ENCODE assay signal across 23 cellular contexts in the genomic region with DNA sequence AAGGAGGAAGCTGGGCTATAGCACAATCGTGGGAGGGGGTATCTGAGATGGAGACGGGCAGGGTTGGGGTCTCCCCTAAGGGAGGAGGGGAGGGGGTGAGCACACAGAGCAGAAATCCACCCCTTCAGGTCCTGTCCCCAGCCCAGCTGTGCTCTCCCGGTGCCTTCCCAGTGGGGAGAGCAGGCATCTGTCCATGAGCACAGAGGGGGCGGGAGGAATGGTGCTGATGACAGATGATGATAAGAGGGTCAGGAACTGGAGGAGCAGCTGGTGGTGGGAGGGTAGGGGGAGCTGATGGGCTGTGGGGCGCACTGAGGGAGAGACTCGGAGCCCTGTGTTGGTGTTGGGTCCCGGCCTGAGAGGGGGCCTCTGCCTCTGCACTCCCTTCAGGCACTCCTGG. TPM values are rescaled to one million over a fixed set of nuclear protein-coding genes. Genes with fewer than 3 reads are reported as not detected.
DNase-seq lines count a peak whose midpoint lies in the region; ATAC-seq lines count a peak whose summit lies in the region.
"Had no signal": no experiment of that assay in that cellular context is flagged by ENCODE, and none has a peak within 500 bp of the region (broad histone marks: within the 10 kb centered on the region; RNA-seq: fewer than 3 reads in every experiment).

No MANE protein-coding gene starts in this region.

- no peaks in the 10 kb centered on the region for H3K79me1 ChIP-seq in trophoblast cell (ENCODE audit: low read length)

- H3K18ac ChIP-seq in trophoblast cell (ENCODE audit: low read length) = no peak overlapping the region

- no peak overlapping the region for H3K4me3 ChIP-seq in trophoblast cell (ENCODE audit: low read depth, low read length)
- H3K4me3 ChIP-seq: MG63, PC-9 had no signal

- no peak overlapping the region for H3K4me3 Mint-ChIP-seq in stimulated activated naive CD8-positive, alpha-beta T cell treated with anti-CD3 and anti-CD28 coated beads, Interleukin-15, amount 100 ng/mL, for 72 hours
- H3K4me3 Mint-ChIP-seq: IgD-negative memory B cell; T-helper 1 cell treated with Interleukin-12 subunit alpha and Interleukin-12 subunit beta and Interleukin-4 antibody, amounts not matched to agents 30 μg/mL and 1 μg/mL, for 36 hours had no signal

- no peaks in the 10 kb centered on the region for H3K36me3 ChIP-seq in trophoblast cell (ENCODE audit: control insufficient read depth in 1 of 2, insufficient read depth in 2 of 2, low read length in 2 of 2)
- H3K36me3 ChIP-seq: MG63 had no signal

- peaks cover 13% of the 10 kb centered on the region for H3K27me3 Mint-ChIP-seq in stimulated activated naive CD8-positive, alpha-beta T cell treated with anti-CD3 and anti-CD28 coated beads, Interleukin-15, amount 100 ng/mL, for 72 hours

- no peak overlapping the region for H2BK5ac ChIP-seq in trophoblast cell (ENCODE audit: low read depth, low read length, poor library complexity)

- no peak overlapping the region for H2AFZ ChIP-seq in trophoblast cell (ENCODE audit: insufficient read depth, low read length, poor library complexity)
- H2AFZ ChIP-seq: PC-9 had no signal

- H3K23ac ChIP-seq in trophoblast cell (ENCODE audit: low read length) = no peak overlapping the region

- H3K4me1 Mint-ChIP-seq in stimulated activated naive CD8-positive, alpha-beta T cell treated with anti-CD3 and anti-CD28 coated beads, Interleukin-15, amount 100 ng/mL, for 72 hours = peaks cover 6% of the 10 kb centered on the region
- H3K4me1 Mint-ChIP-seq: CD8-positive, alpha-beta memory T cell; IgD-negative memory B cell had no signal

- H4K91ac ChIP-seq in trophoblast cell (ENCODE audit: low read depth, low read length) = no peak overlapping the region

- H4K12ac ChIP-seq in trophoblast cell (ENCODE audit: low read depth, low read length) = no peak overlapping the region

- H2BK12ac ChIP-seq in trophoblast cell (ENCODE audit: low read length) = no peak overlapping the region

- H3K4me2 ChIP-seq in trophoblast cell (ENCODE audit: low read length) = no peak overlapping the region
- H3K4me2 ChIP-seq: PC-9 had no signal

- H3K14ac ChIP-seq in trophoblast cell (ENCODE audit: low read length) = no peak overlapping the region

- DNase-seq in DMS 273 treated with DMSO at 0.1 percent for 48 hours (lab: John Stamatoyannopoulos, UW) (peak; percentile 92), NCI-H1694 treated with DMSO at 0.1 percent for 48 hours (lab: John Stamatoyannopoulos, UW) (peak; percentile 79), NCI-H82 treated with DMSO at 0.1 percent for 48 hours (lab: John Stamatoyannopoulos, UW; ENCODE audit: unreplicated experiment) (peak; percentile 51), left kidney (ENCODE audit: low read depth, low spot score) (peak; percentile 28), trophoblast cell (no peak), AG08396 (ENCODE audit: low spot score) (no peak)
- no peak for DNase-seq in stimulated activated naive CD8-positive, alpha-beta T cell treated with anti-CD3 and anti-CD28 coated beads, Interleukin-15, amount 100 ng/mL, for 72 hours
- DNase-seq: C1 segment of cervical spinal cord; Calu3; CD8-positive, alpha-beta memory T cell; DMS53; GDM1; MG63; NCI-H1436; NCI-H2081; NCI-H226; NCI-H510A treated with DMSO at 0.1 percent for 48 hours; PC-9; SIG-M5; T1000 had no signal

- H3K9ac ChIP-seq in trophoblast cell (ENCODE audit: low read length) = no peak overlapping the region

- ATAC-seq in stimulated activated naive CD8-positive, alpha-beta T cell treated with anti-CD3 and anti-CD28 coated beads, Interleukin-15, amount 100 ng/mL, for 72 hours = no peak
- ATAC-seq: HCT116 had no signal

- no peaks in the 10 kb centered on the region for H3K9me3 ChIP-seq in trophoblast cell (ENCODE audit: insufficient read depth, low read depth, low read length)
- H3K9me3 ChIP-seq: MG63 had no signal

- H3K4ac ChIP-seq in trophoblast cell (ENCODE audit: low read depth, low read length) = no peak overlapping the region

- no peak overlapping the region for H3K27ac ChIP-seq in trophoblast cell (ENCODE audit: low read depth, low read length)
- H3K27ac ChIP-seq: PC-9 had no signal

- no peak overlapping the region for H4K8ac ChIP-seq in trophoblast cell (ENCODE audit: low read depth, low read length)

- peak overlapping the region in 1 of 2 donors; percentile 61 for H3K27ac Mint-ChIP-seq in stimulated activated naive CD8-positive, alpha-beta T cell treated with anti-CD3 and anti-CD28 coated beads, Interleukin-15, amount 100 ng/mL, for 72 hours
- H3K27ac Mint-ChIP-seq: CD8-positive, alpha-beta memory T cell; IgD-negative memory B cell; T-helper 1 cell treated with Interleukin-12 subunit alpha and Interleukin-12 subunit beta and Interleukin-4 antibody, amounts not matched to agents 30 μg/mL and 1 μg/mL, for 36 hours had no signal

- no peaks in the 10 kb centered on the region for H3K9me3 Mint-ChIP-seq in stimulated activated naive CD8-positive, alpha-beta T cell treated with anti-CD3 and anti-CD28 coated beads, Interleukin-15, amount 100 ng/mL, for 72 hours
- H3K9me3 Mint-ChIP-seq: CD8-positive, alpha-beta memory T cell; IgD-negative memory B cell; T-helper 1 cell treated with Interleukin-12 subunit alpha and Interleukin-12 subunit beta and Interleukin-4 antibody, amounts not matched to agents 30 μg/mL and 1 μg/mL, for 36 hours had no signal

- H2AK5ac ChIP-seq in trophoblast cell (ENCODE audit: low read length) = no peak overlapping the region

- H3K79me2 ChIP-seq in trophoblast cell (ENCODE audit: control insufficient read depth, insufficient read depth, low read length, poor library complexity) = no peaks in the 10 kb centered on the region

- WGBS in trophoblast cell (ENCODE audit: extremely low coverage, insufficient coverage, insufficient read length) = no CpG with 5 or more reads among the region's 7 CpGs

- no peak overlapping the region for H2BK120ac ChIP-seq in trophoblast cell (ENCODE audit: insufficient read depth, low read length, poor library complexity)

- no peaks in the 10 kb centered on the region for H3K4me1 ChIP-seq in trophoblast cell (ENCODE audit: control insufficient read depth in 1 of 2, insufficient read depth in 2 of 2, low read length in 2 of 2)

- no peaks in the 10 kb centered on the region for H3K27me3 ChIP-seq in trophoblast cell (ENCODE audit: insufficient read depth, low read length)
- H3K27me3 ChIP-seq: MG63 had no signal

RNA-seq across cellular contexts. Expression of a gene that starts 8.6 kb away (rescaled TPM):
- polyA plus RNA-seq in trophoblast cell (2013) = 2.6 and 2.8 TPM in 2 replicates
- polyA plus RNA-seq: CD8-positive, alpha-beta memory T cell; IgD-negative memory B cell had no signal

RNA-seq across cellular contexts. Expression of a gene that starts 31.3 kb away (rescaled TPM):
- 47.2 and 52.2 TPM in 2 replicates for polyA plus RNA-seq in trophoblast cell (2013)
- polyA plus RNA-seq: CD8-positive, alpha-beta memory T cell; IgD-negative memory B cell had no signal

RNA-seq across cellular contexts. Expression of a gene that starts 55.7 kb away (rescaled TPM):
- 20.9 and 21.1 TPM in 2 replicates for polyA plus RNA-seq in trophoblast cell (2013)

Comparison
In these comparisons a context has a peak if more than half of its experiments do, and no peak if none do; other contexts are left out.
1. DNase-seq: peak in DMS 273 treated with DMSO at 0.1 percent for 48 hours (single experiment), NCI-H1694 treated with DMSO at 0.1 percent for 48 hours (single experiment), NCI-H82 treated with DMSO at 0.1 percent for 48 hours (single experiment) and left kidney (single experiment); none in stimulated activated naive CD8-positive, alpha-beta T cell treated with anti-CD3 and anti-CD28 coated beads, Interleukin-15, amount 100 ng/mL, for 72 hours (0 of 2), trophoblast cell (0 of 2) and AG08396 (single experiment).